ENCODE assay signal across 17 cellular contexts in genomic region chr10:57818522-57818921, GRCh38.
A peak's percentile ranks its signal among the peaks of the same experiment; 100 is the strongest.
DNase-seq lines count a peak whose midpoint lies in the region; ATAC-seq and TF ChIP-seq lines count a peak whose summit lies in the region.
"Had no signal": no experiment of that assay in that cellular context is flagged by ENCODE, and none has a peak within 500 bp of the region (broad histone marks: within the 10 kb centered on the region; RNA-seq: fewer than 3 reads in every experiment).

No MANE protein-coding gene starts in this region.

- CTCF ChIA-PET in mammary epithelial cell (lab: Charles Lee; ENCODE audit: low non-redundant PET) (no interaction called here), HEK293T (lab: Yijun Ruan, JAX) (no interaction called here)

- dilution Hi-C loops in mammary epithelial cell (cut with HindIII; ENCODE audit: low sequenced_read_pairs), result no loop called here

- BruUV-seq in mammary epithelial cell (replicated peaks; lab: Mats Ljungman, UMichigan), result no TSS peak

- peaks cover 9% of the 10 kb centered on the region for H3K4me1 ChIP-seq in mammary epithelial cell (ENCODE audit: insufficient read depth, low read length)
- H3K4me1 ChIP-seq: Peyer's patch had no signal

- H4K20me1 ChIP-seq in mammary epithelial cell (ENCODE audit: insufficient read depth, low read length), result no peaks in the 10 kb centered on the region

- H3K4me2 ChIP-seq in mammary epithelial cell (ENCODE audit: insufficient read depth, low read depth, low read length), result no peak overlapping the region

- no peak overlapping the region for H3K9ac ChIP-seq in mammary epithelial cell (ENCODE audit: insufficient read depth, low read length)

- intact Hi-C loops in mammary epithelial cell (cut with micrococcal nuclease), result no loop called here

- H2AFZ ChIP-seq in mammary epithelial cell (ENCODE audit: low read depth, low read length), result peak overlapping the region; percentile 32

- TF ChIP-seq CTCF in mammary epithelial cell (conservative IDR thresholded peaks at IDR 0.05 in 1 of 2, IDR thresholded peaks at IDR 0.05 in 1 of 2; ENCODE audit: extremely low read depth in 1 of 2, insufficient read depth in 1 of 2, low read depth in 1 of 2, low read length in 2 of 2), result no peak

- in situ Hi-C loops in mammary epithelial cell (cut with MboI; ENCODE audit: low sequenced_read_pairs in 2 of 2), result no loop called here

- peak; percentile 81 for DNase-seq in COR-L47 (lab: John Stamatoyannopoulos, UW)
- peak; percentile 74 for DNase-seq in NCI-H1105 treated with DMSO at 0.1 percent for 48 hours (lab: John Stamatoyannopoulos, UW)
- DNase-seq in NCI-H510A (lab: John Stamatoyannopoulos, UW), result peak; percentile 49
- DNase-seq in mammary epithelial cell, result peak; percentile 72
- no peak for DNase-seq in AG08395 (ENCODE audit: low spot score)
- DNase-seq in HEK293T (ENCODE audit: extremely low spot score), result no peak
- DNase-seq: GDM1, HCEC 1CT, MV-4-11, NCI-H1694 treated with DMSO at 0.1 percent for 48 hours, NCI-H226, Peyer's patch, T-cell, T-helper 9 cell had no signal

- no peak overlapping the region for H3K4me3 ChIP-seq in mammary epithelial cell (replicated peaks in 1 of 3; ENCODE audit: insufficient read depth in 1 of 3, low read depth in 2 of 3, low read length in 3 of 3)
- H3K4me3 ChIP-seq: GM12878, Peyer's patch had no signal

- ATAC-seq in GM18909 (IDR thresholded peaks at IDR 0.05; ENCODE audit: poor library complexity, unreplicated experiment), result no peak
- ATAC-seq: GM12878, Right ventricle myocardium inferior, T-cell had no signal

- H3K27me3 ChIP-seq in mammary epithelial cell (ENCODE audit: insufficient read depth, low read length), result no peaks in the 10 kb centered on the region
- H3K27me3 ChIP-seq: Peyer's patch had no signal

- POLR2A ChIA-PET in HEK293T (lab: Yijun Ruan, JAX), result no interaction called here

- H3K27ac ChIP-seq in mammary epithelial cell (ENCODE audit: insufficient read depth, low read depth, low read length), result no peak overlapping the region
- H3K27ac ChIP-seq: Peyer's patch had no signal

- WGBS in mammary epithelial cell (ENCODE audit: low coverage, missing lambda C conversion rate), result 67% methylated on average over 1 of the region's 1 CpG

- no peaks in the 10 kb centered on the region for H3K9me3 ChIP-seq in mammary epithelial cell (replicated peaks; ENCODE audit: insufficient read depth, low read length)
- H3K9me3 ChIP-seq: Peyer's patch had no signal

- H3K79me2 ChIP-seq in mammary epithelial cell (ENCODE audit: insufficient read depth, low read length), result no peaks in the 10 kb centered on the region

- no peaks in the 10 kb centered on the region for H3K36me3 ChIP-seq in mammary epithelial cell (ENCODE audit: insufficient read depth, low read length)
- H3K36me3 ChIP-seq: Peyer's patch had no signal

TF ChIP-seq in HEK293T, 16 proteins besides CTCF, POLR2A, EP300 and RAD21:
- TF ChIP-seq PKNOX1 (IDR thresholded peaks at IDR 0.05) (no peak), FOXM1 (IDR thresholded peaks at IDR 0.05; ENCODE audit: borderline replicate concordance) (no peak), ARNT (IDR thresholded peaks at IDR 0.05) (no peak), ZNF384 (IDR thresholded peaks at IDR 0.05) (no peak), CTBP1 (IDR thresholded peaks at IDR 0.05; ENCODE audit: borderline replicate concordance) (no peak), NFRKB (IDR thresholded peaks at IDR 0.05) (no peak), LEF1 (IDR thresholded peaks at IDR 0.05; ENCODE audit: borderline replicate concordance) (no peak), BHLHE40 (IDR thresholded peaks at IDR 0.05; ENCODE audit: borderline replicate concordance) (no peak), FOXA1 (IDR thresholded peaks at IDR 0.05) (no peak), HDGF (IDR thresholded peaks at IDR 0.05; ENCODE audit: borderline replicate concordance) (no peak), ELF4 (IDR thresholded peaks at IDR 0.05) (no peak), L3MBTL2 (conservative IDR thresholded peaks at IDR 0.05) (no peak), TARDBP (IDR thresholded peaks at IDR 0.05) (no peak), FOXK2 (IDR thresholded peaks at IDR 0.05) (no peak), SUZ12 (IDR thresholded peaks at IDR 0.05) (no peak), SP1 (IDR thresholded peaks at IDR 0.05) (no peak)

Comparison
In these comparisons a context has a peak if more than half of its experiments do, and no peak if none do; other contexts are left out.
1. DNase-seq: peak in COR-L47 (single experiment), NCI-H1105 treated with DMSO at 0.1 percent for 48 hours (single experiment), NCI-H510A (single experiment) and mammary epithelial cell (single experiment); none in AG08395 (single experiment) and HEK293T (single experiment).